In the genomic region with DNA sequence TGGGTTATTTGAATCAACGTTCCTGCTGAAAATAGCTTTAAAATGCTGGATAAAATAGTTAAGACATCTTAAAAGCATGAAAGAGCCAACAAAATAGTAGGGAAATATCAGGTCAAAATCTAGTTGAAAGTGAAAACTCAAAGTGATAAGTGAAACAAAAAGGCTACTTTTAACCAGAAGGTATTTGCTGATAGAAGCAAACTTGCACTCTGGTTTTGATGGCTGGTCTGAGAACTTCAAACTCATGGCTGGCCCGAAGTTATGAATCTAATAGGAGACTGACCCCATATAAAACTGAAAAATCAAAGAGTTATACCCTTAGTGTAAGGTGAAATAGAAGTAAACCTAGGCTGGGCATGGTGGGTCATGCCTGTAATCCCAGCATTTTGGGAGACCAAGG, we compare ENCODE assay signal across 38 cellular contexts.
"Had no signal": no experiment of that assay in that cellular context is flagged by ENCODE, and none has a peak within 500 bp of the region (broad histone marks: within the 10 kb centered on the region; RNA-seq: fewer than 3 reads in every experiment).

No MANE protein-coding gene starts in this region.

- H3K36me3 Mint-ChIP-seq: activated naive CD4-positive, alpha-beta T cell treated with anti-CD3 and anti-CD28 coated beads, Interleukin-2, amount 10 ng/mL, durations not matched to agents 7 days and 5 days; activated naive CD4-positive, alpha-beta T cell treated with anti-CD3 and anti-CD28 coated beads, Interleukin-2, amount 50 U/mL, for 72 hours; activated naive CD8-positive, alpha-beta T cell; activated naive CD8-positive, alpha-beta T cell treated with anti-CD3 and anti-CD28 coated beads for 36 hours; activated naive CD8-positive, alpha-beta T cell treated with anti-CD3 and anti-CD28 coated beads, Interleukin-2, amount 10 ng/mL, durations not matched to agents 7 days and 5 days; brain had no signal

- H3K27ac ChIP-seq: adrenal gland, ascending aorta, body of pancreas, brain microvascular endothelial cell, breast epithelium, cardiac muscle cell had no signal

- H3K9me3 Mint-ChIP-seq: activated naive CD4-positive, alpha-beta T cell treated with anti-CD3 and anti-CD28 coated beads for 36 hours; activated naive CD4-positive, alpha-beta T cell treated with anti-CD3 and anti-CD28 coated beads, Interleukin-2, amount 10 ng/mL, durations not matched to agents 7 days and 5 days; activated naive CD4-positive, alpha-beta T cell treated with anti-CD3 and anti-CD28 coated beads, Interleukin-2, amount 50 U/mL, for 72 hours; activated naive CD8-positive, alpha-beta T cell treated with anti-CD3 and anti-CD28 coated beads, Interleukin-2, amount 10 ng/mL, durations not matched to agents 7 days and 5 days; activated naive CD8-positive, alpha-beta T cell treated with anti-CD3 and anti-CD28 coated beads, Interleukin-2, amount 50 U/mL, for 24 hours; activated T-cell treated with anti-CD3 and anti-CD28 coated beads, Interleukin-2, amount 50 U/mL, for 24 hours; activated T-cell treated with anti-CD3 and anti-CD28 coated beads, Interleukin-2, amount 50 U/mL, for 4 hours; activated T-cell treated with anti-CD3 and anti-CD28 coated beads, Interleukin-2, amount 50 U/mL, for 72 hours; activated T-helper 1 cell treated with anti-CD3 and anti-CD28 coated beads, Interleukin-12 subunit alpha, Interleukin-12 subunit beta, Interleukin-2, Interleukin-4 antibody, amounts not matched to agents 30 ng/mL and 10 ng/mL and 1 ng/mL, durations not matched to agents 14 hours and 24 hours and 36 hours; activated T-helper 17 cell treated with anti-CD3 and anti-CD28 coated beads, Interleukin-2, amount 50 U/mL, for 72 hours; activated T-helper 2 cell treated with anti-CD3 and anti-CD28 coated beads, Interferon-gamma antibody, Interleukin-2, Interleukin-4, amounts not matched to agents 10 μg/mL and 5 μg/mL and 100 μg/mL, durations not matched to agents 14 hours and 24 hours and 36 hours; central memory CD8-positive, alpha-beta T cell had no signal

- H3K4me3 Mint-ChIP-seq: activated naive CD4-positive, alpha-beta T cell treated with anti-CD3 and anti-CD28 coated beads for 36 hours; activated naive CD4-positive, alpha-beta T cell treated with anti-CD3 and anti-CD28 coated beads, Interleukin-2, amount 10 ng/mL, durations not matched to agents 7 days and 5 days; activated naive CD4-positive, alpha-beta T cell treated with anti-CD3 and anti-CD28 coated beads, Interleukin-2, amount 50 U/mL, for 24 hours; activated naive CD8-positive, alpha-beta T cell; activated naive CD8-positive, alpha-beta T cell treated with anti-CD3 and anti-CD28 coated beads for 36 hours; activated naive CD8-positive, alpha-beta T cell treated with anti-CD3 and anti-CD28 coated beads, Interleukin-2, amount 10 ng/mL, durations not matched to agents 7 days and 5 days; activated naive CD8-positive, alpha-beta T cell treated with anti-CD3 and anti-CD28 coated beads, Interleukin-2, amount 50 U/mL, for 24 hours; activated T-cell treated with anti-CD3 and anti-CD28 coated beads, Interleukin-2, amount 50 U/mL, for 24 hours; activated T-cell treated with anti-CD3 and anti-CD28 coated beads, Interleukin-2, amount 50 U/mL, for 4 hours; activated T-cell treated with anti-CD3 and anti-CD28 coated beads, Interleukin-2, amount 50 U/mL, for 72 hours; activated T-helper 1 cell treated with anti-CD3 and anti-CD28 coated beads, Interleukin-12 subunit alpha, Interleukin-12 subunit beta, Interleukin-2, Interleukin-4 antibody, amounts not matched to agents 30 ng/mL and 10 ng/mL and 1 ng/mL, durations not matched to agents 14 hours and 24 hours and 36 hours; activated T-helper 17 cell treated with anti-CD3 and anti-CD28 coated beads, Interleukin-2, amount 50 U/mL, for 72 hours; brain; central memory CD8-positive, alpha-beta T cell had no signal

- H3K4me1 Mint-ChIP-seq: activated naive CD4-positive, alpha-beta T cell treated with anti-CD3 and anti-CD28 coated beads, Interleukin-2, amount 10 ng/mL, durations not matched to agents 7 days and 5 days; activated naive CD4-positive, alpha-beta T cell treated with anti-CD3 and anti-CD28 coated beads, Interleukin-2, amount 50 U/mL, for 24 hours; activated naive CD8-positive, alpha-beta T cell treated with anti-CD3 and anti-CD28 coated beads for 36 hours; activated naive CD8-positive, alpha-beta T cell treated with anti-CD3 and anti-CD28 coated beads, Interleukin-2, amount 10 ng/mL, durations not matched to agents 7 days and 5 days; activated naive CD8-positive, alpha-beta T cell treated with anti-CD3 and anti-CD28 coated beads, Interleukin-2, amount 50 U/mL, for 24 hours; activated T-helper 17 cell treated with anti-CD3 and anti-CD28 coated beads, Interleukin-2, amount 50 U/mL, for 72 hours; central memory CD8-positive, alpha-beta T cell had no signal

- H3K4me1 ChIP-seq: adrenal gland, ascending aorta, body of pancreas had no signal

- H3K27ac Mint-ChIP-seq: activated naive CD4-positive, alpha-beta T cell treated with anti-CD3 and anti-CD28 coated beads for 36 hours; activated naive CD4-positive, alpha-beta T cell treated with anti-CD3 and anti-CD28 coated beads, Interleukin-2, amount 10 ng/mL, durations not matched to agents 7 days and 5 days; activated naive CD4-positive, alpha-beta T cell treated with anti-CD3 and anti-CD28 coated beads, Interleukin-2, amount 50 U/mL, for 24 hours; activated naive CD4-positive, alpha-beta T cell treated with anti-CD3 and anti-CD28 coated beads, Interleukin-2, amount 50 U/mL, for 72 hours; activated naive CD8-positive, alpha-beta T cell; activated naive CD8-positive, alpha-beta T cell treated with anti-CD3 and anti-CD28 coated beads for 36 hours; activated naive CD8-positive, alpha-beta T cell treated with anti-CD3 and anti-CD28 coated beads, Interleukin-2, amount 10 ng/mL, durations not matched to agents 7 days and 5 days; activated naive CD8-positive, alpha-beta T cell treated with anti-CD3 and anti-CD28 coated beads, Interleukin-2, amount 50 U/mL, for 24 hours; activated T-cell treated with anti-CD3 and anti-CD28 coated beads, Interleukin-2, amount 50 U/mL, for 24 hours; activated T-cell treated with anti-CD3 and anti-CD28 coated beads, Interleukin-2, amount 50 U/mL, for 72 hours; activated T-helper 1 cell treated with anti-CD3 and anti-CD28 coated beads, Interleukin-12 subunit alpha, Interleukin-12 subunit beta, Interleukin-2, Interleukin-4 antibody, amounts not matched to agents 30 ng/mL and 10 ng/mL and 1 ng/mL, durations not matched to agents 14 hours and 24 hours and 36 hours; activated T-helper 17 cell treated with anti-CD3 and anti-CD28 coated beads, Interleukin-2, amount 50 U/mL, for 72 hours; activated T-helper 2 cell treated with anti-CD3 and anti-CD28 coated beads, Interferon-gamma antibody, Interleukin-2, Interleukin-4, amounts not matched to agents 10 μg/mL and 5 μg/mL and 100 μg/mL, durations not matched to agents 14 hours and 24 hours and 36 hours; brain had no signal

- H3K9me3 ChIP-seq: adrenal gland, body of pancreas, breast epithelium had no signal

- DNase-seq: activated effector memory CD4-positive, alpha-beta T cell treated with anti-CD3 and anti-CD28 coated beads, Interleukin-2, amount 50 U/mL, for 16 hours; activated effector memory CD4-positive, alpha-beta T cell treated with Interleukin-2 at 50 U/mL for 16 hours; activated gamma-delta T cell; activated gamma-delta T cell treated with Interleukin-2 at 50 U/mL for 16 hours; activated naive CD4-positive, alpha-beta T cell; activated naive CD4-positive, alpha-beta T cell treated with anti-CD3 and anti-CD28 coated beads for 36 hours; activated naive CD4-positive, alpha-beta T cell treated with anti-CD3 and anti-CD28 coated beads, Interleukin-2, amount 10 ng/mL, durations not matched to agents 7 days and 5 days; activated naive CD4-positive, alpha-beta T cell treated with anti-CD3 and anti-CD28 coated beads, Interleukin-2, amount 50 U/mL, for 16 hours; activated naive CD4-positive, alpha-beta T cell treated with Interleukin-2 at 50 U/mL for 16 hours; activated naive CD8-positive, alpha-beta T cell treated with anti-CD3 and anti-CD28 coated beads for 36 hours; activated naive CD8-positive, alpha-beta T cell treated with anti-CD3 and anti-CD28 coated beads, Interleukin-2, amount 10 ng/mL, durations not matched to agents 7 days and 5 days; activated naive CD8-positive, alpha-beta T cell treated with anti-CD3 and anti-CD28 coated beads, Interleukin-2, amount 50 U/mL, for 24 hours; activated T-cell treated with anti-CD3 and anti-CD28 coated beads, Interleukin-2, amount 50 U/mL, for 1 hour; activated T-cell treated with anti-CD3 and anti-CD28 coated beads, Interleukin-2, amount 50 U/mL, for 24 hours; activated T-cell treated with anti-CD3 and anti-CD28 coated beads, Interleukin-2, amount 50 U/mL, for 4 hours; activated T-cell treated with anti-CD3 and anti-CD28 coated beads, Interleukin-2, amount 50 U/mL, for 48 hours; activated T-cell treated with anti-CD3 and anti-CD28 coated beads, Interleukin-2, amount 50 U/mL, for 72 hours; adrenal gland; amniotic stem cell; amygdala; anterior cingulate cortex; aorta; body of pancreas; brain microvascular endothelial cell; caudate nucleus; central memory CD4-positive, alpha-beta T cell; cerebellar nuclear complex had no signal

- H3K4me3 ChIP-seq: adrenal gland, ascending aorta, body of pancreas, breast epithelium, cardiac muscle cell had no signal

- H3K27me3 ChIP-seq: ascending aorta, body of pancreas, brain microvascular endothelial cell, breast epithelium had no signal

- H3K36me3 ChIP-seq: adrenal gland, ascending aorta, brain microvascular endothelial cell, breast epithelium, cardiac muscle cell had no signal

- ATAC-seq: activated naive CD4-positive, alpha-beta T cell treated with anti-CD3 and anti-CD28 coated beads, Interleukin-2, amount 50 U/mL, for 72 hours; activated naive CD8-positive, alpha-beta T cell treated with anti-CD3 and anti-CD28 coated beads, Interleukin-2, amount 50 U/mL, for 24 hours; activated T-cell treated with anti-CD3 and anti-CD28 coated beads, Interleukin-2, amount 50 U/mL, for 4 hours; activated T-cell treated with anti-CD3 and anti-CD28 coated beads, Interleukin-2, amount 50 U/mL, for 72 hours; activated T-helper 17 cell treated with anti-CD3 and anti-CD28 coated beads, Interleukin-2, amount 50 U/mL, for 72 hours; body of pancreas had no signal
